Comparison of ENCODE assay signal across 8 cellular contexts in the genomic region with DNA sequence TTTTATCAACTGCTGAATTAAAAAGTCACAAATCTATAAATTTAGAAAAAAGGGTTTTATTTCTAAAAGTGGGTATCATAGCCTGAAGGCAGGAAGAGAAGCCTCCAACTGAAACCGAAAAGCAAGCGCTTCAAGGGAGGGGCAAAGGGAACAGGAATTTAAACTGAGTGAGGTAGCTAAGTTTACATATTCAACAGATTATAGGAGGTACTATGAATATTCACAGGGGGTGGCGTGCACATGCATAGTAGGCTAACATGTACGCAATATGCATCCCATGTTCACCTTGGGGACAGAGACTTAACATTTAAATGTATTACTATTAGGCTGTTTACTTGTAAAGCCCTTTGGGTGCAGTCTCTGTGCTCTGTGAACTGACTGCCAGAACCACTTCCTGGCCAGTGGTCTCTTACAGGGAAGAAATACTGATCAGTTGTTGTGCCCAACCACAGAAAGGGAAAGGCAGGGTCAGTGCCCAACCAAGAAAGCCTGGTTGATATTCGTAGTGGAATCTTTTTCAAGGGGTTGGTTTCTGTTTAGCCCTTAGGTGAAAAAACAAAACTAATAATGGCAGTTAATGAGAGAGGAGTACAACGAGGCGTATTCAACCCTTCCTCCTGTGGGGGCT.
DNase-seq lines count a peak whose midpoint lies in the region; ATAC-seq and TF ChIP-seq lines count a peak whose summit lies in the region.
"Had no signal": no experiment of that assay in that cellular context is flagged by ENCODE, and none has a peak within 500 bp of the region (broad histone marks: within the 10 kb centered on the region; RNA-seq: fewer than 3 reads in every experiment).

No MANE protein-coding gene starts in this region.

- DNase-seq in neural crest cell (ENCODE audit: low read depth, low spot score), result no peak
- no peak for DNase-seq in NCI-H146 treated with DMSO at 0.1 percent for 48 hours (lab: John Stamatoyannopoulos, UW; ENCODE audit: unreplicated experiment)
- no peak for DNase-seq in NCI-H2171 treated with DMSO at 0.1 percent for 48 hours (lab: John Stamatoyannopoulos, UW)
- no peak for DNase-seq in activated CD4-positive, alpha-beta T cell treated with anti-CD3 and anti-CD28 coated beads for 4 hours

- TF ChIP-seq CTCF in neural crest cell (conservative IDR thresholded peaks at IDR 0.05), result no peak

- H3K27ac Mint-ChIP-seq in IgD-negative memory B cell (peak overlapping the region in 1 of 3 donors; percentile 48), neural crest cell (ENCODE audit: unreplicated experiment) (peak overlapping the region; percentile 40)

- H3K4me1 Mint-ChIP-seq in IgD-negative memory B cell (peaks cover 19 to 42% (median 27%) of the 10 kb centered on the region in 3 donors), neural crest cell (no peaks in the 10 kb centered on the region)
- H3K4me1 Mint-ChIP-seq: central memory CD8-positive, alpha-beta T cell had no signal

- H3K36me3 Mint-ChIP-seq in IgD-negative memory B cell, result no peaks in the 10 kb centered on the region
- no peaks in the 10 kb centered on the region for H3K36me3 Mint-ChIP-seq in neural crest cell (ENCODE audit: low read depth)

- H3K27me3 Mint-ChIP-seq in IgD-negative memory B cell (no peaks in the 10 kb centered on the region), neural crest cell (ENCODE audit: low read depth) (no peaks in the 10 kb centered on the region)
- H3K27me3 Mint-ChIP-seq: central memory CD8-positive, alpha-beta T cell had no signal

- peak; percentile 83 for ATAC-seq in GM19035 (IDR thresholded peaks at IDR 0.05; ENCODE audit: unreplicated experiment)
- peak; percentile 86 for ATAC-seq in HG02642 (IDR thresholded peaks at IDR 0.05; ENCODE audit: poor library complexity, unreplicated experiment)

- peak overlapping the region; percentile 46 to 86 (median 72) for H3K4me3 Mint-ChIP-seq in IgD-negative memory B cell
- no peak overlapping the region for H3K4me3 Mint-ChIP-seq in neural crest cell
- H3K4me3 Mint-ChIP-seq: central memory CD8-positive, alpha-beta T cell had no signal

- H3K9me3 Mint-ChIP-seq in IgD-negative memory B cell (no peaks in the 10 kb centered on the region), neural crest cell (peaks cover 2% of the 10 kb centered on the region)
